Comparison of ENCODE assay signal across 20 cellular contexts in the genomic region with DNA sequence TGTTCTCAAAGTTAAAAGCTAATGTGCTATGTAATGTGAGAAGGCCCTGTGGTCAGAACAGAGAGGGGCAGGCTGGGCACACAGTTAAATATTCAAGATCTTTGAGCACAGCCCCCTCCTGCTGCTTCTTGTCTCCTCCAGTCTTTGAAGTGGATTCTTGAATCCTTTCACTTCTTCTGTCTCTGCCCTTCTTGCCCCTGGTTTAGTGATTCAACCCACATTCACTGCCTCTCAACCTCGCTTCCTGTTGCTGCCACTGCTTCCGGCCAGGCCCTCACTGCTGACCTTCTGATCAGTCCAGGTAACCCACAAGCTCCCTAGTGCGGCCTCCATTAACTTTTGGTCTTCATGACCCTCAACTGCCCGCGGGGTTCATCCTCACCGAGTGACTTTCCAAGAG.
DNase-seq lines count a peak whose midpoint lies in the region; ATAC-seq and TF ChIP-seq lines count a peak whose summit lies in the region.
"Had no signal": no experiment of that assay in that cellular context is flagged by ENCODE, and none has a peak within 500 bp of the region (broad histone marks: within the 10 kb centered on the region; RNA-seq: fewer than 3 reads in every experiment).

No MANE protein-coding gene starts in this region.

- ATAC-seq in GM18907 (IDR thresholded peaks at IDR 0.05; ENCODE audit: unreplicated experiment): peak; percentile 85
- ATAC-seq in HG02678 (IDR thresholded peaks at IDR 0.05; ENCODE audit: unreplicated experiment): peak; percentile 74
- ATAC-seq in gastroesophageal sphincter: no peak
- ATAC-seq in GM21360 (IDR thresholded peaks at IDR 0.05; ENCODE audit: unreplicated experiment): no peak
- ATAC-seq: SK-N-SH treated with all-trans-retinoic acid at 6 μM for 48 hours; stimulated activated naive CD8-positive, alpha-beta T cell treated with anti-CD3 and anti-CD28 coated beads, Interleukin-15, amount 100 ng/mL, for 72 hours had no signal

- H3K4me3 ChIP-seq in NB4 (ENCODE audit: low read depth, low read length): no peak overlapping the region
- no peak overlapping the region for H3K4me3 ChIP-seq in gastroesophageal sphincter
- H3K4me3 ChIP-seq: lung had no signal

- H3K36me3 ChIP-seq in gastroesophageal sphincter: no peaks in the 10 kb centered on the region

- H3K27ac Mint-ChIP-seq in immature natural killer cell: no peak overlapping the region
- H3K27ac Mint-ChIP-seq in activated CD4-positive, alpha-beta T cell treated with anti-CD3 and anti-CD28 coated beads, Interleukin-2, amount 10 ng/mL, durations not matched to agents 24 days and 14 days: no peak overlapping the region
- H3K27ac Mint-ChIP-seq: stimulated activated naive CD8-positive, alpha-beta T cell treated with anti-CD3 and anti-CD28 coated beads, Interleukin-15, amount 100 ng/mL, for 72 hours; type B pancreatic cell had no signal

- peaks cover 0 to 13% of the 10 kb centered on the region in 2 donors for H3K4me1 Mint-ChIP-seq in immature natural killer cell
- no peaks in the 10 kb centered on the region for H3K4me1 Mint-ChIP-seq in activated CD4-positive, alpha-beta T cell treated with anti-CD3 and anti-CD28 coated beads, Interleukin-2, amount 10 ng/mL, durations not matched to agents 24 days and 14 days

- TF ChIP-seq EP300 in gastroesophageal sphincter (IDR thresholded peaks at IDR 0.05): no peak

- H3K36me3 Mint-ChIP-seq in immature natural killer cell: no peaks in the 10 kb centered on the region
- no peaks in the 10 kb centered on the region for H3K36me3 Mint-ChIP-seq in activated CD4-positive, alpha-beta T cell treated with anti-CD3 and anti-CD28 coated beads, Interleukin-2, amount 10 ng/mL, durations not matched to agents 24 days and 14 days (ENCODE audit: low read depth)
- H3K36me3 Mint-ChIP-seq: type B pancreatic cell had no signal

- TF ChIP-seq CTCF in NB4 (IDR thresholded peaks at IDR 0.05; ENCODE audit: low read depth, low read length) (no peak), gastroesophageal sphincter (IDR thresholded peaks at IDR 0.05) (no peak)

- TF ChIP-seq POLR2A in NB4 (IDR thresholded peaks at IDR 0.05; ENCODE audit: extremely low read depth, insufficient read length) (no peak), gastroesophageal sphincter (IDR thresholded peaks at IDR 0.05) (no peak)

- 60 to 64% methylated on average over 1 to 6 of the region's 6 CpGs for WGBS in gastroesophageal sphincter (ENCODE audit: low coverage in 1 of 2), 2 donors

- H3K4me1 ChIP-seq in gastroesophageal sphincter: no peaks in the 10 kb centered on the region
- H3K4me1 ChIP-seq: parathyroid adenoma had no signal

- no peaks in the 10 kb centered on the region for H3K9me3 ChIP-seq in gastroesophageal sphincter

- peaks cover 0 to 6% (median 2%) of the 10 kb centered on the region in 3 donors for H3K27me3 Mint-ChIP-seq in immature natural killer cell (ENCODE audit: low read depth in 3 of 3)
- no peaks in the 10 kb centered on the region for H3K27me3 Mint-ChIP-seq in activated CD4-positive, alpha-beta T cell treated with anti-CD3 and anti-CD28 coated beads, Interleukin-2, amount 10 ng/mL, durations not matched to agents 24 days and 14 days
- H3K27me3 Mint-ChIP-seq: stimulated activated naive CD8-positive, alpha-beta T cell treated with anti-CD3 and anti-CD28 coated beads, Interleukin-15, amount 100 ng/mL, for 72 hours; type B pancreatic cell had no signal

- no peak overlapping the region for H3K27ac ChIP-seq in gastroesophageal sphincter
- H3K27ac ChIP-seq: parathyroid adenoma had no signal

- H3K4me3 Mint-ChIP-seq in immature natural killer cell: peak overlapping the region in 2 of 5 donors; percentile 8 to 23
- no peak overlapping the region for H3K4me3 Mint-ChIP-seq in activated CD4-positive, alpha-beta T cell treated with anti-CD3 and anti-CD28 coated beads, Interleukin-2, amount 10 ng/mL, durations not matched to agents 24 days and 14 days
- H3K4me3 Mint-ChIP-seq: type B pancreatic cell had no signal

- DNase-seq in NB4 (ENCODE audit: low read depth) (peak; percentile 6), immature natural killer cell (peak in 2 of 3 donors; percentile 0 to 2), HuH-7 (ENCODE audit: low spot score) (no peak)
- no peak for DNase-seq in activated CD4-positive, alpha-beta T cell treated with anti-CD3 and anti-CD28 coated beads, Interleukin-2, amount 10 ng/mL, durations not matched to agents 24 days and 14 days
- DNase-seq: activated gamma-delta T cell; cerebellar nuclear complex; effector CD8-positive, alpha-beta T cell; NCI-H146; NCI-H82; RPMI8226; stimulated activated CD4-positive, alpha-beta T cell treated with anti-CD3 and anti-CD28 coated beads, Interleukin-2, amount 100 ng/mL, for 24 hours; stimulated activated naive CD8-positive, alpha-beta T cell treated with anti-CD3 and anti-CD28 coated beads, Interleukin-15, amount 100 ng/mL, for 72 hours had no signal

- no peaks in the 10 kb centered on the region for H3K27me3 ChIP-seq in gastroesophageal sphincter

- intact Hi-C loops in activated CD4-positive, alpha-beta T cell treated with anti-CD3 and anti-CD28 coated beads, Interleukin-2, amount 10 ng/mL, durations not matched to agents 24 days and 14 days (cut with micrococcal nuclease): no loop called here

- peaks cover 0 to 3% (median 0%) of the 10 kb centered on the region in 6 donors for H3K9me3 Mint-ChIP-seq in immature natural killer cell
- H3K9me3 Mint-ChIP-seq in activated CD4-positive, alpha-beta T cell treated with anti-CD3 and anti-CD28 coated beads, Interleukin-2, amount 10 ng/mL, durations not matched to agents 24 days and 14 days: peaks cover 2% of the 10 kb centered on the region
- H3K9me3 Mint-ChIP-seq: stimulated activated naive CD8-positive, alpha-beta T cell treated with anti-CD3 and anti-CD28 coated beads, Interleukin-15, amount 100 ng/mL, for 72 hours; type B pancreatic cell had no signal

Comparison
In these comparisons a context has a peak if more than half of its experiments do, and no peak if none do; other contexts are left out.
1. ATAC-seq: peak in GM18907 (single experiment) and HG02678 (single experiment); none in gastroesophageal sphincter (single experiment) and GM21360 (single experiment).
2. DNase-seq: peak in NB4 (single experiment) and immature natural killer cell (2 of 3); none in activated CD4-positive, alpha-beta T cell treated with anti-CD3 and anti-CD28 coated beads, Interleukin-2, amount 10 ng/mL, durations not matched to agents 24 days and 14 days (single experiment) and HuH-7 (single experiment).